7 cellular contexts compared by ENCODE assay signal in the genomic region with DNA sequence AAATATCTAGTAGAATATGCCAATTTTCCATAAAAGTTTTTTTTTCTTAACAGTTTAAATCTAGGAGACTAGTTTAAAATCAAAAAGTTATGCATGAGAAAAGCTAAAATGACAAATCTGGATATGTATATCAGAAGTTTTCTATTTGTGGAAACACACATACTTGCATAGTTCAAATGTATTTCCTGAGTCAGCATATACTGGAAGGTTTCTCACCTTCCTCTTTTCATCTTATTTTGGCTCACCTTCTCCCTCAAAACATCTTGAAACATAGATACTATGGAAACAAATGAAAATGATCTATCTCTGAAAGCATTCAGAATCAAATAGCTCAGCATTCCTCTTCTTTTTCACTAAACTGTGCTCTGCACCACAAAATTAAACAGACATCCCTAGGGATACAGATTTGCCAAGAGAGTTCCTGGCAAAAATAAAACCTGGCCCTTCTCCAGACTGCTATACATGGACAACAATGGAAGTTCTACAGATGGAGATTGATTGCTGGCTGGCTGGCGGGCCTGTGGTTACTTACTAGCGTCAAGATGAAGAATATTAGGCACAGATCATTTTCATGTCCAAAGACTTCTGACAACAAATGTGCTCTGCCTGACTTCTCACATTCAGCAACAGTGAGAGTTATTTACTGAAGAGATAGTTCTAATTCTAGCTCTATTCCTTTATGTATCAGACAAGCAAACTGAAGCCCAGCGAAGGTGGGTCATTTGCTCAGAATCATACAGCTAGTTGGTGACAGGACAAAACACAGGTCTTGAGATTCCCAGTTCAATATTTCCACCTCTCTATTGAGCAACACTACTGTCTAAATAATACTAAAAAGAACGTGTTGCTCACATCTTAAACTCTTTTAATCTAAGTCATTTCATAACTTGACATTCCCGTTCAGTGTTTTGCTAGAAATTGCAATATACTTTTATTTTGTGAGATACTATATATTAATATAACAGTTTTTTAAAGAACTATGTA. TPM values are rescaled to one million over a fixed set of nuclear protein-coding genes. Genes with fewer than 3 reads are reported as not detected.
DNase-seq lines count a peak whose midpoint lies in the region; ATAC-seq, FAIRE-seq and TF ChIP-seq lines count a peak whose summit lies in the region.

No MANE protein-coding gene starts in this region.

- peak; percentile 13 for FAIRE-seq in islet of Langerhans (lab: Jason Lieb, UNC)

- H3K9me3 ChIP-seq in uterus, result no peaks in the 10 kb centered on the region

- no peaks in the 10 kb centered on the region for H3K4me1 ChIP-seq in uterus

- no peaks in the 10 kb centered on the region for H3K27me3 ChIP-seq in uterus

- peak; percentile 91 for DNase-seq in NCI-H1105 treated with DMSO at 0.1 percent for 48 hours (lab: John Stamatoyannopoulos, UW)
- DNase-seq in anterior cingulate cortex (lab: John Stamatoyannopoulos, UW), result peak in 32 of 58 donors; percentile 10 to 77 (median 34)
- peak; percentile 40 to 62 for DNase-seq in uterus
- no peak for DNase-seq in NCI-H1436 treated with DMSO at 0.1 percent for 48 hours (lab: John Stamatoyannopoulos, UW)

- intact Hi-C loops in uterus (cut with DNase I; ENCODE audit: low total_unique reads), result no loop called here

- no peak for TF ChIP-seq CTCF in uterus (IDR thresholded peaks at IDR 0.05)

- peak overlapping the region; percentile 65 to 76 for H3K27ac ChIP-seq in uterus

- H3K4me3 ChIP-seq in uterus, result no peak overlapping the region

- no peak for TF ChIP-seq POLR2A in uterus (IDR thresholded peaks at IDR 0.05)

- ATAC-seq in HG03457 (IDR thresholded peaks at IDR 0.05; ENCODE audit: unreplicated experiment) (no peak), HG02885 (IDR thresholded peaks at IDR 0.05; ENCODE audit: poor library complexity, unreplicated experiment) (no peak)

- H3K36me3 ChIP-seq in uterus, result no peaks in the 10 kb centered on the region

RNA-seq across cellular contexts. Expression of a gene that starts 26.6 kb away (rescaled TPM):
- 10 to 100 TPM; 15.5 to 28.4 (median 20.8) TPM for total RNA-seq in uterus
